15 cellular contexts compared by ENCODE assay signal in genomic region chr5:87147441-87147840, GRCh38.
DNase-seq lines count a peak whose midpoint lies in the region; ATAC-seq and TF ChIP-seq lines count a peak whose summit lies in the region.
"Had no signal": no experiment of that assay in that cellular context is flagged by ENCODE, and none has a peak within 500 bp of the region (broad histone marks: within the 10 kb centered on the region; RNA-seq: fewer than 3 reads in every experiment).

No MANE protein-coding gene starts in this region.

- no peak overlapping the region for H3K23ac ChIP-seq in IMR-90 (ENCODE audit: low read depth, low read length)
- H3K23ac ChIP-seq in mesenchymal stem cell (ENCODE audit: low read length in 2 of 2) = no peak overlapping the region

- H3K56ac ChIP-seq in IMR-90 (ENCODE audit: extremely low read depth, insufficient read depth, low read length) = no peak overlapping the region

- H3K36me3 ChIP-seq in IMR-90 (ENCODE audit: control insufficient read depth, insufficient read depth, low read length) = no peaks in the 10 kb centered on the region
- H3K36me3 ChIP-seq in mesenchymal stem cell (ENCODE audit: control insufficient read depth in 1 of 2, insufficient read depth in 2 of 2, low read depth in 1 of 2, low read length in 2 of 2) = no peaks in the 10 kb centered on the region
- H3K36me3 ChIP-seq: BLaER1 had no signal

- H4K8ac ChIP-seq in IMR-90 (ENCODE audit: low read depth in 2 of 2, low read length in 2 of 2) (peak overlapping the region in 1 of 2 experiments; percentile 20; a peak in 2 of 4 replicates), mesenchymal stem cell (ENCODE audit: low read length) (no peak overlapping the region)

- ATAC-seq in IMR-90 (ENCODE audit: low read depth) (no peak), HG02571 (IDR thresholded peaks at IDR 0.05; ENCODE audit: unreplicated experiment) (no peak)

- POLR2A ChIA-PET in IMR-90 (lab: Charles Lee; ENCODE audit: unreplicated experiment) = no interaction called here

- H2BK5ac ChIP-seq in IMR-90 (ENCODE audit: low read depth, low read length, poor library complexity, severe bottlenecking) = peak overlapping the region; percentile 59
- no peak overlapping the region for H2BK5ac ChIP-seq in mesenchymal stem cell (ENCODE audit: low read depth, low read length, poor library complexity, severe bottlenecking)

- H2AFZ ChIP-seq in IMR-90 (replicated peaks; ENCODE audit: low read length, poor library complexity) (no peak overlapping the region), mesenchymal stem cell (ENCODE audit: low read depth, low read length) (no peak overlapping the region)

- peak overlapping the region; percentile 69; the same call in 1 of the 2 replicates for H2BK120ac ChIP-seq in IMR-90 (ENCODE audit: low read depth, low read length)
- no peak overlapping the region for H2BK120ac ChIP-seq in mesenchymal stem cell (ENCODE audit: low read depth, low read length)

- no peak overlapping the region for H4K91ac ChIP-seq in IMR-90 (ENCODE audit: insufficient read depth, low read depth, low read length)
- no peak overlapping the region for H4K91ac ChIP-seq in mesenchymal stem cell (ENCODE audit: low read length)

- H3K4me3 ChIP-seq in IMR-90 (ENCODE audit: insufficient read depth, low read depth, low read length) (no peak overlapping the region), mesenchymal stem cell (ENCODE audit: insufficient read depth in 1 of 2, low read depth in 1 of 2, low read length in 2 of 2) (no peak overlapping the region)
- H3K4me3 ChIP-seq: BLaER1 had no signal

- H3K9ac ChIP-seq in IMR-90 (ENCODE audit: low read depth, low read length) (no peak overlapping the region), mesenchymal stem cell (ENCODE audit: low read length) (no peak overlapping the region)
- H3K9ac ChIP-seq: BLaER1 had no signal

- dilution Hi-C loops in IMR-90 (cut with HindIII; ENCODE audit: low sequenced_read_pairs, unreplicated experiment) = no loop called here

- 0 out of 4 replicates have a peak, but pooled peaks cover 0 to 8% of the 10 kb centered on the region in 2 experiments for H3K79me1 ChIP-seq in IMR-90 (ENCODE audit: low read depth in 1 of 2, low read length in 2 of 2)
- no peaks in the 10 kb centered on the region for H3K79me1 ChIP-seq in mesenchymal stem cell (replicated peaks; ENCODE audit: low read length, poor library complexity, severe bottlenecking)

- H3K27me3 ChIP-seq in IMR-90 (ENCODE audit: control insufficient read depth, insufficient read depth, low read length) (no peaks in the 10 kb centered on the region), mesenchymal stem cell (ENCODE audit: control insufficient read depth in 1 of 2, insufficient read depth in 1 of 2, low read length in 2 of 2) (no peaks in the 10 kb centered on the region)
- H3K27me3 ChIP-seq: BLaER1 had no signal

- in situ Hi-C loops in IMR-90 (cut with MboI; ENCODE audit: low sequenced_read_pairs) = no loop called here

- peaks cover 12% of the 10 kb centered on the region for H3K9me3 Mint-ChIP-seq in Calu3 (ENCODE audit: low read depth, unreplicated experiment)
- H3K9me3 Mint-ChIP-seq in endothelial cell (ENCODE audit: unreplicated experiment) = no peaks in the 10 kb centered on the region
- H3K9me3 Mint-ChIP-seq: H9 had no signal

- H3K4me3 Mint-ChIP-seq in Calu3 (ENCODE audit: low read depth, unreplicated experiment) (no peak overlapping the region), endothelial cell (ENCODE audit: unreplicated experiment) (no peak overlapping the region)
- H3K4me3 Mint-ChIP-seq: CD4-positive, alpha-beta memory T cell; H9 had no signal

- H3K4me1 Mint-ChIP-seq in Calu3 (ENCODE audit: low read depth, unreplicated experiment) (peaks cover 71% of the 10 kb centered on the region), endothelial cell (ENCODE audit: unreplicated experiment) (peaks cover 11% of the 10 kb centered on the region)

- H3K9me3 ChIP-seq in IMR-90 (ENCODE audit: control insufficient read depth, insufficient read depth, low read length) = no peaks in the 10 kb centered on the region
- H3K9me3 ChIP-seq in mesenchymal stem cell (ENCODE audit: control insufficient read depth, low read length) = no peaks in the 10 kb centered on the region
- H3K9me3 ChIP-seq: BLaER1 had no signal

- H3K4me2 ChIP-seq in IMR-90 (ENCODE audit: low read depth, low read length) = no peak overlapping the region
- H3K4me2 ChIP-seq in mesenchymal stem cell (ENCODE audit: low read length, poor library complexity, severe bottlenecking) = no peak overlapping the region
- H3K4me2 ChIP-seq: BLaER1 had no signal

- H3K4me1 ChIP-seq in IMR-90 (ENCODE audit: control insufficient read depth, insufficient read depth, low read length) = peaks cover 4% of the 10 kb centered on the region
- H3K4me1 ChIP-seq in mesenchymal stem cell (ENCODE audit: control insufficient read depth, insufficient read depth, low read depth, low read length) = no peaks in the 10 kb centered on the region
- H3K4me1 ChIP-seq: BLaER1 had no signal

- no peak overlapping the region for H2BK12ac ChIP-seq in mesenchymal stem cell (ENCODE audit: low read length in 2 of 2)

- H3K27ac ChIP-seq in IMR-90 (ENCODE audit: insufficient read depth, low read length) = no peak overlapping the region
- H3K27ac ChIP-seq in mesenchymal stem cell (ENCODE audit: low read length, poor library complexity, severe bottlenecking) = no peak overlapping the region
- H3K27ac ChIP-seq: BLaER1 had no signal

- H2AK5ac ChIP-seq in IMR-90 (ENCODE audit: low read depth, low read length) = no peak overlapping the region
- no peak overlapping the region for H2AK5ac ChIP-seq in mesenchymal stem cell (ENCODE audit: low read length, severe bottlenecking)

- H2BK15ac ChIP-seq in IMR-90 (ENCODE audit: low read depth, low read length) = no peak overlapping the region
- H2BK15ac ChIP-seq in mesenchymal stem cell (ENCODE audit: low read depth, poor library complexity, severe bottlenecking) = no peak overlapping the region

- TF ChIP-seq CTCF in Calu3 (IDR thresholded peaks at IDR 0.05; ENCODE audit: unreplicated experiment) (no peak), IMR-90 (conservative IDR thresholded peaks at IDR 0.05; ENCODE audit: low read depth, low read length) (no peak), endothelial cell (IDR thresholded peaks at IDR 0.05; ENCODE audit: unreplicated experiment) (no peak)

- CTCF ChIA-PET in Calu3 (lab: Charles Lee) = no interaction called here
- CTCF ChIA-PET in IMR-90 (lab: Yijun Ruan, JAX) = interaction anchor here (1.4 kb wide), 1 partner anchor 76 kb away, joined by 3 read pairs; no protein-coding TSS in a partner anchor

- no peak overlapping the region for H2AK9ac ChIP-seq in IMR-90 (replicated peaks; ENCODE audit: low read depth, low read length, poor library complexity)

- no peak overlapping the region; the same call in 1 of the 2 replicates for H3K18ac ChIP-seq in IMR-90 (ENCODE audit: low read depth, low read length)
- no peak overlapping the region for H3K18ac ChIP-seq in mesenchymal stem cell (ENCODE audit: low read depth in 1 of 2, low read length in 2 of 2)

- H3K9me1 ChIP-seq in IMR-90 (ENCODE audit: insufficient read depth, low read length) = peaks cover 13% of the 10 kb centered on the region

- H3K4ac ChIP-seq in IMR-90 (ENCODE audit: low read depth, low read length) (no peak overlapping the region; the same call in 1 of the 2 replicates), mesenchymal stem cell (ENCODE audit: low read depth in 1 of 2, low read length in 2 of 2) (no peak overlapping the region)

- no TSS peak for BruUV-seq in Calu3 (replicated peaks; lab: Mats Ljungman, UMichigan)
- no TSS peak for BruUV-seq in IMR-90 (replicated peaks; lab: Mats Ljungman, UMichigan)

- H3K27me3 Mint-ChIP-seq in Calu3 (ENCODE audit: unreplicated experiment) (no peaks in the 10 kb centered on the region), endothelial cell (ENCODE audit: unreplicated experiment) (peaks cover 2% of the 10 kb centered on the region)
- H3K27me3 Mint-ChIP-seq: CD4-positive, alpha-beta memory T cell had no signal

- H3K36me3 Mint-ChIP-seq in Calu3 (ENCODE audit: insufficient read depth, unreplicated experiment) = no peaks in the 10 kb centered on the region
- H3K36me3 Mint-ChIP-seq in endothelial cell (ENCODE audit: low read depth, unreplicated experiment) = no peaks in the 10 kb centered on the region
- H3K36me3 Mint-ChIP-seq: CD4-positive, alpha-beta memory T cell had no signal

- no peak for TF ChIP-seq RAD21 in IMR-90 (IDR thresholded peaks at IDR 0.05; ENCODE audit: low read length)

- intact Hi-C loops in Calu3 (cut with micrococcal nuclease; ENCODE audit: unreplicated experiment) = no loop called here
- intact Hi-C loops in IMR-90 (cut with micrococcal nuclease) = no loop called here

- TF ChIP-seq POLR2A in IMR-90 (IDR thresholded peaks at IDR 0.05; ENCODE audit: low read depth, low read length) = no peak

- no peak overlapping the region for H4K5ac ChIP-seq in IMR-90 (ENCODE audit: low read depth, low read length)

- no peak for DNase-seq in Calu3
- DNase-seq in IMR-90 = peak; percentile 55
- DNase-seq in endothelial cell (ENCODE audit: low spot score) = no peak
- DNase-seq in mesenchymal stem cell = peak; percentile 44
- no peak for DNase-seq in nucleus accumbens (lab: John Stamatoyannopoulos, UW)
- no peak for DNase-seq in cerebellar nuclear complex (lab: John Stamatoyannopoulos, UW)
- DNase-seq in NCI-H82 treated with DMSO at 0.1 percent for 48 hours (lab: John Stamatoyannopoulos, UW; ENCODE audit: unreplicated experiment) = no peak
- DNase-seq: CD4-positive, alpha-beta memory T cell; H9; NCI-H1105; NCI-H2081 treated with DMSO at 0.1 percent for 48 hours; OCI-M1; Right ventricle myocardium superior had no signal

- peak overlapping the region; percentile 65; the same call in 1 of the 2 replicates for H2BK20ac ChIP-seq in IMR-90 (ENCODE audit: low read depth, low read length)

- H3K14ac ChIP-seq in IMR-90 (replicated peaks; ENCODE audit: low read depth, low read length) (no peak overlapping the region; the same call in 1 of the 2 replicates), mesenchymal stem cell (ENCODE audit: low read length in 2 of 2) (no peak overlapping the region)

- no peaks in the 10 kb centered on the region for H4K20me1 ChIP-seq in IMR-90 (ENCODE audit: insufficient read depth, low read length)
- H4K20me1 ChIP-seq: BLaER1 had no signal

- peak overlapping the region; percentile 36 for H3K27ac Mint-ChIP-seq in Calu3 (ENCODE audit: unreplicated experiment)
- peak overlapping the region; percentile 57 for H3K27ac Mint-ChIP-seq in endothelial cell (ENCODE audit: unreplicated experiment)
- H3K27ac Mint-ChIP-seq: CD4-positive, alpha-beta memory T cell; H9 had no signal

TF ChIP-seq in IMR-90, 13 proteins besides CTCF, POLR2A, EP300 and RAD21 (continues in another document):
- TF ChIP-seq SMC3 (IDR thresholded peaks at IDR 0.05; ENCODE audit: low read depth, low read length) (no peak), MAFK (IDR thresholded peaks at IDR 0.05; ENCODE audit: low read depth, low read length) (no peak), MXI1 (IDR thresholded peaks at IDR 0.05; ENCODE audit: borderline replicate concordance, low read depth, low read length) (no peak)

Comparison
In these comparisons a context has a peak if more than half of its experiments do, and no peak if none do; other contexts are left out.
1. DNase-seq: peak in IMR-90 (single experiment) and mesenchymal stem cell (single experiment); none in Calu3 (single experiment), endothelial cell (single experiment), nucleus accumbens (0 of 56), cerebellar nuclear complex (0 of 2) and NCI-H82 treated with DMSO at 0.1 percent for 48 hours (single experiment).